In the genomic region with DNA sequence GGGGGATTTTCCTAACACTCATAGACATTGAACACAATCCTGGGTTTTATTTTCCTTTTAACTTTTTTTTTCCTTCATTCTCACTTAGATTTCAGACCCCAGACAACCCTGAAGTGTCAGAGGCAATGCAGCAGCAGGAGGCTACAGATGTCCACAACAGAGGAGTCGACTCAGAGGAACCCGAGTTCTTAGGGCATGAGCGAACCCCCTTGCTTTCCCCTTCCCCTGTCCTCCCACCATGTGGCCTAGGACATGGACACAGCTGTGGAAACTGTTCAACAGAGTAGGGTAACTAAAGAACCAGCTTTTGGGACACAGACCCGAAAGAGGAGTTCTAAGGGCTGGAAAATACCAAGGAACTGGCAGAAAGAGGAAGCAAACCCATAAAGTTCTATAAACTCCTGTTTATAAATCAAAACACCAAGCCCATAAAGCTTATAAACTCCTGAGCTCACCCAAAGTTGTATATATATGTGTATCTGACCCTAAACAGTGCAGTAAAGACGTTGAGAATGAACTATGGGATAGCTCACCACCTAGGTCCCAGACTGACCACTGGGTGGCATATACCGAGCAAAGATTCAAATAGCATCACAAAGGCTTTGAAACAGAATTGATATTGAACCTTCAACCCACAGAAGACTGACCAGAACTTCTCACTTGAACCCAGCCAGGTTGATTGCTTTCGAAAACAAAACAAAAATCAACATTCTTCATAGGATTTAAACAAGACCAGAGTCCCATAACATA, we compare ENCODE assay signal across 8 cellular contexts. TPM values are rescaled to one million over a fixed set of nuclear protein-coding genes. Genes with fewer than 3 reads are reported as not detected.
DNase-seq lines count a peak whose midpoint lies in the region; ATAC-seq and TF ChIP-seq lines count a peak whose summit lies in the region.

No MANE protein-coding gene starts in this region.

- H3K36me3 ChIP-seq in body of pancreas (replicated peaks in 1 of 2; ENCODE audit: insufficient read depth in 1 of 2, low read depth in 2 of 2) (no peaks in the 10 kb centered on the region), vagina (no peaks in the 10 kb centered on the region)

- H3K4me1 ChIP-seq in body of pancreas (peaks cover 17% of the 10 kb centered on the region), vagina (peaks cover 31% of the 10 kb centered on the region)

- peak; percentile 43 for DNase-seq in AG10803 (ENCODE audit: low read depth)
- peak; percentile 38 for DNase-seq in HuH-7 (ENCODE audit: low spot score)
- no peak for DNase-seq in body of pancreas
- DNase-seq in left kidney (ENCODE audit: low read depth, low spot score), result peak; percentile 38
- no peak for DNase-seq in vagina (ENCODE audit: extremely low spot score in 2 of 2)
- no peak for DNase-seq in stimulated activated CD4-positive, alpha-beta T cell treated with anti-CD3 and anti-CD28 coated beads, Interleukin-2, amount 100 ng/mL, for 24 hours

- H3K4me3 ChIP-seq in AG10803 (ENCODE audit: low read length), result no peak overlapping the region
- no peak overlapping the region for H3K4me3 ChIP-seq in body of pancreas
- H3K4me3 ChIP-seq in vagina, result no peak overlapping the region

- intact Hi-C loops in body of pancreas (cut with DNase I) (no loop called here), vagina (cut with DNase I) (no loop called here)

- H3K27ac ChIP-seq in body of pancreas (no peak overlapping the region), vagina (peak overlapping the region; percentile 56)

- ATAC-seq in body of pancreas, result peak; percentile 51
- no peak for ATAC-seq in HG03045 (IDR thresholded peaks at IDR 0.05; ENCODE audit: unreplicated experiment)
- ATAC-seq in HG03342 (IDR thresholded peaks at IDR 0.05; ENCODE audit: unreplicated experiment), result no peak

- TF ChIP-seq POLR2A in body of pancreas (IDR thresholded peaks at IDR 0.05) (no peak), vagina (IDR thresholded peaks at IDR 0.05) (no peak)

- H3K9me3 ChIP-seq in body of pancreas (no peaks in the 10 kb centered on the region), vagina (no peaks in the 10 kb centered on the region)

- H3K27me3 ChIP-seq in body of pancreas (no peaks in the 10 kb centered on the region), vagina (no peaks in the 10 kb centered on the region)

- TF ChIP-seq CTCF in AG10803 (conservative IDR thresholded peaks at IDR 0.05; ENCODE audit: low read length), result peak; percentile 68
- TF ChIP-seq CTCF in body of pancreas (IDR thresholded peaks at IDR 0.05), result peak in 5 of 7 experiments; percentile 24 to 35 (median 32)
- peak in 1 of 3 experiments; percentile 28 for TF ChIP-seq CTCF in vagina (IDR thresholded peaks at IDR 0.05)

- WGBS in body of pancreas, 2 donors, result 60 to 74% methylated on average over 7 of the region's 7 CpGs

RNA-seq across cellular contexts. Expression of a gene that starts 33.9 kb away (rescaled TPM):
- total RNA-seq in body of pancreas (10 to 100 TPM; 35.9 to 36.6 TPM), vagina (15.7 TPM)

RNA-seq across cellular contexts. Expression of a gene that starts 58.1 kb away (rescaled TPM):
- total RNA-seq in body of pancreas (1 to 10 TPM; 4.3 to 6.0 TPM), vagina (47.9 TPM)

Comparison
In these comparisons a context has a peak if more than half of its experiments do, and no peak if none do; other contexts are left out.
1. DNase-seq: peak in AG10803 (single experiment), HuH-7 (single experiment) and left kidney (single experiment); none in body of pancreas (0 of 4), vagina (0 of 2) and stimulated activated CD4-positive, alpha-beta T cell treated with anti-CD3 and anti-CD28 coated beads, Interleukin-2, amount 100 ng/mL, for 24 hours (0 of 2).